Comparison of ENCODE assay signal across 1 cellular context in the genomic region with DNA sequence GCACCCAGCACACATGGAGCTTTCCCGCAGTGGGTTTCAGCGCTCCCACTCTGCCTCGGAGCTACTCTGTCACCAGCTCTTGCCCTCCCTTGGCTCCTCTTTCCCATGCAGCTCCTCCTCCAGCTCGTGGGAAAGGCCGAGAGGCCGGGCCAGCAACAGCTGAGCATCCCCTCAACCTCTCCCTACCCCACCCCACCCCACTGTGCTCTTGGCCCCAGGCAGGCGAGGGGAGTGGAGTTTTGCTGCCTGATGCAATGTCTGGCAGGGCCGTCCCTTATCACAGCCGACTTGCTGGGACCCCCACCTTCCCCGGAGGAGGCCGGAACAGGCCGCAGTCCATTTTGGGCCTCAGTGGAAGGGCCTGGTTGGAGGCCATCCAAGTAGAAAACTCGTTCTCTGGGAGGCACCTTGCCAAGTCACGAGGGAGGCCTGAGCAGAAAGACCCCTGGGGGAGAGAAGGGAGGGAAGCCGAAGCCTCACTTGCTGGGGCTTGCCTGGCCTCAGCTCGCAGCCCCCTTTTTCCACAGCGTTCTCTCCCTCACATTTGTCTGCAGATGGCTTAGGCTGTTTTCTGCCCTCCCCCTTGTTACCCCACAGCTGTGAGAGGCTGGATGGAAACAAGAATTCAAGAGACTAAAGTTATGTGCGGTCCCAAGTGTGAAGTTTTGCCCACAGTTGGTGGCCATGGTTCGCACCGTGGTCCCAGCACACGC.
TF ChIP-seq lines count a peak whose summit lies in the region.

No MANE protein-coding gene starts in this region.

TF ChIP-seq in K562, 482 proteins besides CTCF, POLR2A, EP300 and RAD21 (continued from another document and continues in another):
- TF ChIP-seq, protein P1, sequence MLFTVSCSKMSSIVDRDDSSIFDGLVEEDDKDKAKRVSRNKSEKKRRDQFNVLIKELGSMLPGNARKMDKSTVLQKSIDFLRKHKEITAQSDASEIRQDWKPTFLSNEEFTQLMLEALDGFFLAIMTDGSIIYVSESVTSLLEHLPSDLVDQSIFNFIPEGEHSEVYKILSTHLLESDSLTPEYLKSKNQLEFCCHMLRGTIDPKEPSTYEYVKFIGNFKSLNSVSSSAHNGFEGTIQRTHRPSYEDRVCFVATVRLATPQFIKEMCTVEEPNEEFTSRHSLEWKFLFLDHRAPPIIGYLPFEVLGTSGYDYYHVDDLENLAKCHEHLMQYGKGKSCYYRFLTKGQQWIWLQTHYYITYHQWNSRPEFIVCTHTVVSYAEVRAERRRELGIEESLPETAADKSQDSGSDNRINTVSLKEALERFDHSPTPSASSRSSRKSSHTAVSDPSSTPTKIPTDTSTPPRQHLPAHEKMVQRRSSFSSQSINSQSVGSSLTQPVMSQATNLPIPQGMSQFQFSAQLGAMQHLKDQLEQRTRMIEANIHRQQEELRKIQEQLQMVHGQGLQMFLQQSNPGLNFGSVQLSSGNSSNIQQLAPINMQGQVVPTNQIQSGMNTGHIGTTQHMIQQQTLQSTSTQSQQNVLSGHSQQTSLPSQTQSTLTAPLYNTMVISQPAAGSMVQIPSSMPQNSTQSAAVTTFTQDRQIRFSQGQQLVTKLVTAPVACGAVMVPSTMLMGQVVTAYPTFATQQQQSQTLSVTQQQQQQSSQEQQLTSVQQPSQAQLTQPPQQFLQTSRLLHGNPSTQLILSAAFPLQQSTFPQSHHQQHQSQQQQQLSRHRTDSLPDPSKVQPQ (CRISPR knock-in tag; IDR thresholded peaks at IDR 0.05; ENCODE audit: borderline replicate concordance), result no peak
- TF ChIP-seq MAFG (tag; conservative IDR thresholded peaks at IDR 0.05) (no peak), TBP (optimal IDR thresholded peaks at IDR 0.05; ENCODE audit: low read depth, low read length) (no peak), CREB1 (IDR thresholded peaks at IDR 0.05) (no peak), CREB1 (CRISPR knock-in tag; IDR thresholded peaks at IDR 0.05) (peak; percentile 20; the same call in 1 of the 2 replicates), ILF3 (IDR thresholded peaks at IDR 0.05; ENCODE audit: borderline replicate concordance) (no peak), SRSF1 (IDR thresholded peaks at IDR 0.05; ENCODE audit: low read depth, low read length) (no peak), SAP30 (IDR thresholded peaks at IDR 0.05; ENCODE audit: borderline replicate concordance, insufficient read depth, low read depth, low read length, poor library complexity, severe bottlenecking) (no peak), NBN (IDR thresholded peaks at IDR 0.05; ENCODE audit: low read depth) (no peak), ZNF197 (CRISPR knock-in tag; IDR thresholded peaks at IDR 0.05; ENCODE audit: low read depth) (no peak), CAMTA2 (CRISPR knock-in tag; conservative IDR thresholded peaks at IDR 0.05) (no peak), TFAP4 (CRISPR knock-in tag; IDR thresholded peaks at IDR 0.05; ENCODE audit: borderline replicate concordance) (peak; percentile 79; the same call in 1 of the 2 replicates), USF2 (CRISPR knock-in tag; IDR thresholded peaks at IDR 0.05) (no peak), ZNF699 (CRISPR knock-in tag; IDR thresholded peaks at IDR 0.05; ENCODE audit: insufficient replicate concordance) (no peak), TAL1 (IDR thresholded peaks at IDR 0.05) (no peak), SIX5 (IDR thresholded peaks at IDR 0.05; ENCODE audit: borderline replicate concordance in 1 of 2, insufficient read depth in 1 of 2, low read depth in 1 of 2, low read length in 2 of 2) (no peak), NFRKB (IDR thresholded peaks at IDR 0.05; ENCODE audit: low read depth) (no peak), ZNF311 (CRISPR knock-in tag; IDR thresholded peaks at IDR 0.05) (no peak), ZNF589 (CRISPR knock-in tag; IDR thresholded peaks at IDR 0.05; ENCODE audit: low read depth) (no peak), CBFB (CRISPR knock-in tag; IDR thresholded peaks at IDR 0.05) (no peak), RREB1 (CRISPR knock-in tag; IDR thresholded peaks at IDR 0.05) (no peak), SMAD4 (CRISPR knock-in tag; conservative IDR thresholded peaks at IDR 0.05) (0 out of 2 replicates have a peak, but pooled peaks have one; percentile 52), GTF3C2 (IDR thresholded peaks at IDR 0.05; ENCODE audit: borderline replicate concordance, extremely low read depth, insufficient read length) (no peak), SPI1 (IDR thresholded peaks at IDR 0.05; ENCODE audit: borderline replicate concordance, low read depth, low read length) (no peak), ELF1 (tag; IDR thresholded peaks at IDR 0.05) (no peak), ZNF445 (CRISPR knock-in tag; IDR thresholded peaks at IDR 0.05; ENCODE audit: low read depth) (no peak), TGIF2 (CRISPR knock-in tag; IDR thresholded peaks at IDR 0.05) (no peak)
- TF ChIP-seq, protein P2, sequence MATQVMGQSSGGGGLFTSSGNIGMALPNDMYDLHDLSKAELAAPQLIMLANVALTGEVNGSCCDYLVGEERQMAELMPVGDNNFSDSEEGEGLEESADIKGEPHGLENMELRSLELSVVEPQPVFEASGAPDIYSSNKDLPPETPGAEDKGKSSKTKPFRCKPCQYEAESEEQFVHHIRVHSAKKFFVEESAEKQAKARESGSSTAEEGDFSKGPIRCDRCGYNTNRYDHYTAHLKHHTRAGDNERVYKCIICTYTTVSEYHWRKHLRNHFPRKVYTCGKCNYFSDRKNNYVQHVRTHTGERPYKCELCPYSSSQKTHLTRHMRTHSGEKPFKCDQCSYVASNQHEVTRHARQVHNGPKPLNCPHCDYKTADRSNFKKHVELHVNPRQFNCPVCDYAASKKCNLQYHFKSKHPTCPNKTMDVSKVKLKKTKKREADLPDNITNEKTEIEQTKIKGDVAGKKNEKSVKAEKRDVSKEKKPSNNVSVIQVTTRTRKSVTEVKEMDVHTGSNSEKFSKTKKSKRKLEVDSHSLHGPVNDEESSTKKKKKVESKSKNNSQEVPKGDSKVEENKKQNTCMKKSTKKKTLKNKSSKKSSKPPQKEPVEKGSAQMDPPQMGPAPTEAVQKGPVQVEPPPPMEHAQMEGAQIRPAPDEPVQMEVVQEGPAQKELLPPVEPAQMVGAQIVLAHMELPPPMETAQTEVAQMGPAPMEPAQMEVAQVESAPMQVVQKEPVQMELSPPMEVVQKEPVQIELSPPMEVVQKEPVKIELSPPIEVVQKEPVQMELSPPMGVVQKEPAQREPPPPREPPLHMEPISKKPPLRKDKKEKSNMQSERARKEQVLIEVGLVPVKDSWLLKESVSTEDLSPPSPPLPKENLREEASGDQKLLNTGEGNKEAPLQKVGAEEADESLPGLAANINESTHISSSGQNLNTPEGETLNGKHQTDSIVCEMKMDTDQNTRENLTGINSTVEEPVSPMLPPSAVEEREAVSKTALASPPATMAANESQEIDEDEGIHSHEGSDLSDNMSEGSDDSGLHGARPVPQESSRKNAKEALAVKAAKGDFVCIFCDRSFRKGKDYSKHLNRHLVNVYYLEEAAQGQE (CRISPR knock-in tag; IDR thresholded peaks at IDR 0.05; ENCODE audit: low read depth), result no peak
- TF ChIP-seq, protein P3, sequence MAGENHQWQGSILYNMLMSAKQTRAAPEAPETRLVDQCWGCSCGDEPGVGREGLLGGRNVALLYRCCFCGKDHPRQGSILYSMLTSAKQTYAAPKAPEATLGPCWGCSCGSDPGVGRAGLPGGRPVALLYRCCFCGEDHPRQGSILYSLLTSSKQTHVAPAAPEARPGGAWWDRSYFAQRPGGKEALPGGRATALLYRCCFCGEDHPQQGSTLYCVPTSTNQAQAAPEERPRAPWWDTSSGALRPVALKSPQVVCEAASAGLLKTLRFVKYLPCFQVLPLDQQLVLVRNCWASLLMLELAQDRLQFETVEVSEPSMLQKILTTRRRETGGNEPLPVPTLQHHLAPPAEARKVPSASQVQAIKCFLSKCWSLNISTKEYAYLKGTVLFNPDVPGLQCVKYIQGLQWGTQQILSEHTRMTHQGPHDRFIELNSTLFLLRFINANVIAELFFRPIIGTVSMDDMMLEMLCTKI (IDR thresholded peaks at IDR 0.05; ENCODE audit: partially characterized antibody), result no peak
